Comparison of ENCODE assay signal across 16 cellular contexts in the genomic region with DNA sequence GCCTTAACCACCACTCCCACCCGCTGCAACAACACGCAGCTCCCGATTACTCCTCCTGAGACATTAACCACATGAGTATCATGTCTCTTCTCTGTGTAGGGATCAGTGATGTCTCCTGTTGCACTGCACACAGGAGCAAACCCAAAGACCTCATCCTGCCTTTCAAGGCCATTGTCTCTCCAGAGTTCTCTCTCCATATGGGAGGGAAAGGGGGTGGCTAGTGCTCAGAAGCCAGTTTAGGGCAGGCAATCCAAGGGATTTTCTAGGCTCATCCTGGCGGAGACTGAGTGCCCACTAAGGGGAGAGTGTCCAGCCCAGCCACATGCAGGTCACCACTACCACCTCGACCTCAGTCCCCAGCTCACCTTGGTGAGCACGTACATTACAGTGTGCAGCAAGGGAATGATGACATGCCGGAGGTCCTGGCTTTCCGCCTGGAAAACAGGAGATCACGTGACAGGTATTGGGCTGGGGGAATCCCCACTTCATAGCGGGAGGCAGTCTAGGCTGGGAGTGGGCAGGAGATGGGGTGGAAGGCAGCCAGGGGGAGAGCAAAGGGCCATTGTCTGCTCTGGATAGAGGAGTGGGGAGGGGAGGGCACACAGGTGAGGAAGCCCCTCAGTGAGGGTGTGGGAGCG. TPM values are rescaled to one million over a fixed set of nuclear protein-coding genes. Genes with fewer than 3 reads are reported as not detected.
DNase-seq lines count a peak whose midpoint lies in the region; ATAC-seq and TF ChIP-seq lines count a peak whose summit lies in the region.
"Had no signal": no experiment of that assay in that cellular context is flagged by ENCODE, and none has a peak within 500 bp of the region (broad histone marks: within the 10 kb centered on the region; RNA-seq: fewer than 3 reads in every experiment).

No MANE protein-coding gene starts in this region.

- CTCF ChIA-PET in Calu3 (lab: Charles Lee), result no interaction called here
- CTCF ChIA-PET in activated CD8-positive, alpha-beta T cell treated with anti-CD3 and anti-CD28 coated beads for 36 hours (lab: Charles Lee), result interaction anchor here (1.4 kb wide), 1 partner anchor 12 kb away, joined by 4 read pairs; no protein-coding TSS in a partner anchor
- CTCF ChIA-PET in activated CD4-positive, alpha-beta memory T cell treated with anti-CD3 and anti-CD28 coated beads for 36 hours (lab: Charles Lee), result no interaction called here

- no peak overlapping the region for H3K4me3 Mint-ChIP-seq in Calu3 (ENCODE audit: low read depth, unreplicated experiment)
- no peak overlapping the region for H3K4me3 Mint-ChIP-seq in memory B cell
- H3K4me3 Mint-ChIP-seq in activated CD8-positive, alpha-beta T cell treated with anti-CD3 and anti-CD28 coated beads for 36 hours, result no peak overlapping the region
- H3K4me3 Mint-ChIP-seq in activated CD4-positive, alpha-beta memory T cell treated with anti-CD3 and anti-CD28 coated beads for 36 hours, result no peak overlapping the region
- H3K4me3 Mint-ChIP-seq: activated naive CD8-positive, alpha-beta T cell treated with anti-CD3 and anti-CD28 coated beads, Interleukin-2, amount 10 ng/mL, durations not matched to agents 7 days and 5 days had no signal

- WGBS in aorta, 2 donors, result 69 to 72% methylated on average over 11 of the region's 11 CpGs

- no TSS peak for BruUV-seq in Calu3 (replicated peaks; lab: Mats Ljungman, UMichigan)

- H3K36me3 ChIP-seq in aorta (ENCODE audit: control insufficient read depth in 1 of 2, insufficient read depth in 2 of 2, low read length in 1 of 2), result no peaks in the 10 kb centered on the region

- H3K4me1 Mint-ChIP-seq in Calu3 (ENCODE audit: low read depth, unreplicated experiment) (peaks cover 10% of the 10 kb centered on the region), memory B cell (peaks cover 4% of the 10 kb centered on the region)
- H3K4me1 Mint-ChIP-seq in activated CD8-positive, alpha-beta T cell treated with anti-CD3 and anti-CD28 coated beads for 36 hours (ENCODE audit: low read depth), result no peaks in the 10 kb centered on the region
- no peaks in the 10 kb centered on the region for H3K4me1 Mint-ChIP-seq in activated CD4-positive, alpha-beta memory T cell treated with anti-CD3 and anti-CD28 coated beads for 36 hours (ENCODE audit: low read depth)

- DNase-seq in Calu3 (peak; percentile 8), LNCaP clone FGC (ENCODE audit: low read depth) (peak; percentile 18), dermis microvascular lymphatic vessel endothelial cell (ENCODE audit: low read depth in 2 of 2) (peak; percentile 34 to 72), memory B cell (ENCODE audit: low spot score in 2 of 2) (no peak), SKM-1 (lab: John Stamatoyannopoulos, UW; ENCODE audit: unreplicated experiment) (no peak), aorta (no peak)
- no peak for DNase-seq in activated CD8-positive, alpha-beta T cell treated with anti-CD3 and anti-CD28 coated beads for 36 hours
- no peak for DNase-seq in activated CD4-positive, alpha-beta memory T cell treated with anti-CD3 and anti-CD28 coated beads for 36 hours
- DNase-seq: activated naive CD8-positive, alpha-beta T cell treated with anti-CD3 and anti-CD28 coated beads, Interleukin-2, amount 10 ng/mL, durations not matched to agents 7 days and 5 days; HCEC 1CT; NCI-H1092; NCI-H526; SHP77 treated with DMSO at 0.1 percent for 48 hours; stimulated activated CD4-positive, alpha-beta T cell treated with anti-CD3 and anti-CD28 coated beads, Interleukin-2, amount 100 ng/mL, for 24 hours had no signal

- peaks cover 2% of the 10 kb centered on the region for H3K9me3 ChIP-seq in aorta (ENCODE audit: control insufficient read depth, low read length)

- peaks cover 7% of the 10 kb centered on the region for H3K36me3 Mint-ChIP-seq in Calu3 (ENCODE audit: insufficient read depth, unreplicated experiment)
- H3K36me3 Mint-ChIP-seq in memory B cell, result peaks cover 23% of the 10 kb centered on the region
- H3K36me3 Mint-ChIP-seq in activated CD8-positive, alpha-beta T cell treated with anti-CD3 and anti-CD28 coated beads for 36 hours (ENCODE audit: low read depth), result peaks cover 1% of the 10 kb centered on the region
- no peaks in the 10 kb centered on the region for H3K36me3 Mint-ChIP-seq in activated CD4-positive, alpha-beta memory T cell treated with anti-CD3 and anti-CD28 coated beads for 36 hours

- no peak overlapping the region for H3K27ac ChIP-seq in aorta (ENCODE audit: low read depth in 1 of 2, low read length in 2 of 2)

- intact Hi-C loops in Calu3 (cut with micrococcal nuclease; ENCODE audit: unreplicated experiment), result no loop called here
- intact Hi-C loops in aorta (cut with DNase I), result no loop called here
- intact Hi-C loops in activated CD8-positive, alpha-beta T cell treated with anti-CD3 and anti-CD28 coated beads for 36 hours (cut with micrococcal nuclease), result no loop called here
- intact Hi-C loops in activated CD4-positive, alpha-beta memory T cell treated with anti-CD3 and anti-CD28 coated beads for 36 hours (cut with micrococcal nuclease), result no loop called here

- no peaks in the 10 kb centered on the region for H3K27me3 ChIP-seq in aorta (ENCODE audit: control insufficient read depth in 1 of 2, insufficient read depth in 2 of 2, low read length in 1 of 2)

- POLR2A ChIA-PET in activated CD8-positive, alpha-beta T cell treated with anti-CD3 and anti-CD28 coated beads for 36 hours (lab: Charles Lee), result no interaction called here
- POLR2A ChIA-PET in activated CD4-positive, alpha-beta memory T cell treated with anti-CD3 and anti-CD28 coated beads for 36 hours (lab: Charles Lee), result no interaction called here

- H3K27ac Mint-ChIP-seq in Calu3 (ENCODE audit: unreplicated experiment) (no peak overlapping the region), memory B cell (peak overlapping the region; percentile 33)
- H3K27ac Mint-ChIP-seq in activated CD8-positive, alpha-beta T cell treated with anti-CD3 and anti-CD28 coated beads for 36 hours, result no peak overlapping the region
- H3K27ac Mint-ChIP-seq in activated CD4-positive, alpha-beta memory T cell treated with anti-CD3 and anti-CD28 coated beads for 36 hours, result no peak overlapping the region
- H3K27ac Mint-ChIP-seq: activated naive CD8-positive, alpha-beta T cell treated with anti-CD3 and anti-CD28 coated beads, Interleukin-2, amount 10 ng/mL, durations not matched to agents 7 days and 5 days had no signal

- peaks cover 59% of the 10 kb centered on the region for H3K27me3 Mint-ChIP-seq in Calu3 (ENCODE audit: unreplicated experiment)
- H3K27me3 Mint-ChIP-seq in memory B cell, result no peaks in the 10 kb centered on the region
- H3K27me3 Mint-ChIP-seq in activated CD8-positive, alpha-beta T cell treated with anti-CD3 and anti-CD28 coated beads for 36 hours, result no peaks in the 10 kb centered on the region
- no peaks in the 10 kb centered on the region for H3K27me3 Mint-ChIP-seq in activated CD4-positive, alpha-beta memory T cell treated with anti-CD3 and anti-CD28 coated beads for 36 hours
- H3K27me3 Mint-ChIP-seq: activated naive CD8-positive, alpha-beta T cell treated with anti-CD3 and anti-CD28 coated beads, Interleukin-2, amount 10 ng/mL, durations not matched to agents 7 days and 5 days had no signal

- H3K9me3 Mint-ChIP-seq in Calu3 (ENCODE audit: low read depth, unreplicated experiment), result peaks cover 2% of the 10 kb centered on the region
- no peaks in the 10 kb centered on the region for H3K9me3 Mint-ChIP-seq in memory B cell
- no peaks in the 10 kb centered on the region for H3K9me3 Mint-ChIP-seq in activated CD8-positive, alpha-beta T cell treated with anti-CD3 and anti-CD28 coated beads for 36 hours
- no peaks in the 10 kb centered on the region for H3K9me3 Mint-ChIP-seq in activated CD4-positive, alpha-beta memory T cell treated with anti-CD3 and anti-CD28 coated beads for 36 hours
- H3K9me3 Mint-ChIP-seq: activated naive CD8-positive, alpha-beta T cell treated with anti-CD3 and anti-CD28 coated beads, Interleukin-2, amount 10 ng/mL, durations not matched to agents 7 days and 5 days had no signal

- TF ChIP-seq CTCF in Calu3 (IDR thresholded peaks at IDR 0.05; ENCODE audit: unreplicated experiment) (no peak), LNCaP clone FGC (IDR thresholded peaks at IDR 0.05; ENCODE audit: control insufficient read depth, extremely low read depth, insufficient read depth) (no peak)
- TF ChIP-seq CTCF in activated CD8-positive, alpha-beta T cell treated with anti-CD3 and anti-CD28 coated beads for 36 hours (IDR thresholded peaks at IDR 0.05), result no peak

- no peaks in the 10 kb centered on the region for H3K4me1 ChIP-seq in aorta (ENCODE audit: control insufficient read depth in 1 of 2, insufficient read depth in 2 of 2, low read length in 2 of 2)

- ATAC-seq in memory B cell (ENCODE audit: low read depth), result no peak
- ATAC-seq in aorta (ENCODE audit: low FRiP score), result no peak
- ATAC-seq in activated CD8-positive, alpha-beta T cell treated with anti-CD3 and anti-CD28 coated beads for 36 hours, result no peak

- H3K4me3 ChIP-seq in LNCaP clone FGC (ENCODE audit: low read depth, low read length) (peak overlapping the region; percentile 13; the same call in 1 of the 2 replicates), aorta (ENCODE audit: low read length in 2 of 2) (no peak overlapping the region)

RNA-seq across cellular contexts. Expression of gene PIK3R6, which starts 29.9 kb away (rescaled TPM):
- not detected in 2 replicates for total RNA-seq in Calu3 (2022)
- not detected in 2 replicates for total RNA-seq in dermis microvascular lymphatic vessel endothelial cell
- 1 to 10 TPM; 1.3 to 3.5 TPM for total RNA-seq in aorta
- polyA plus RNA-seq in aorta, result under 1 TPM; 0.10 to 0.75 TPM
- total RNA-seq in activated CD8-positive, alpha-beta T cell treated with anti-CD3 and anti-CD28 coated beads for 36 hours, result 1 to 10 TPM; 3.8 to 3.9 TPM
- under 1 TPM; 0.63 to 0.71 TPM for total RNA-seq in activated CD4-positive, alpha-beta memory T cell treated with anti-CD3 and anti-CD28 coated beads for 36 hours
- total RNA-seq: fibroblast of lung, HT1080 had no signal

RNA-seq across cellular contexts. Expression of gene MFSD6L, which starts 38.4 kb away (rescaled TPM):
- total RNA-seq in Calu3 (2022) (0.21 and 0.44 TPM in 2 replicates), dermis microvascular lymphatic vessel endothelial cell (not detected in 2 replicates), aorta (under 1 TPM; 0.19 to 0.39 TPM)
- not detected for polyA plus RNA-seq in aorta
- under 1 TPM; 0.20 to 0.22 TPM for total RNA-seq in activated CD8-positive, alpha-beta T cell treated with anti-CD3 and anti-CD28 coated beads for 36 hours
- not detected for total RNA-seq in activated CD4-positive, alpha-beta memory T cell treated with anti-CD3 and anti-CD28 coated beads for 36 hours
- total RNA-seq: fibroblast of lung, HT1080 had no signal
- polyA plus RNA-seq: fibroblast of lung had no signal

Comparison
In these comparisons a context has a peak if more than half of its experiments do, and no peak if none do; other contexts are left out.
1. DNase-seq: peak in Calu3 (single experiment), LNCaP clone FGC (single experiment) and dermis microvascular lymphatic vessel endothelial cell (2 of 2); none in memory B cell (0 of 2), SKM-1 (single experiment), aorta (0 of 2), activated CD8-positive, alpha-beta T cell treated with anti-CD3 and anti-CD28 coated beads for 36 hours (single experiment) and activated CD4-positive, alpha-beta memory T cell treated with anti-CD3 and anti-CD28 coated beads for 36 hours (single experiment).